In the genomic region with DNA sequence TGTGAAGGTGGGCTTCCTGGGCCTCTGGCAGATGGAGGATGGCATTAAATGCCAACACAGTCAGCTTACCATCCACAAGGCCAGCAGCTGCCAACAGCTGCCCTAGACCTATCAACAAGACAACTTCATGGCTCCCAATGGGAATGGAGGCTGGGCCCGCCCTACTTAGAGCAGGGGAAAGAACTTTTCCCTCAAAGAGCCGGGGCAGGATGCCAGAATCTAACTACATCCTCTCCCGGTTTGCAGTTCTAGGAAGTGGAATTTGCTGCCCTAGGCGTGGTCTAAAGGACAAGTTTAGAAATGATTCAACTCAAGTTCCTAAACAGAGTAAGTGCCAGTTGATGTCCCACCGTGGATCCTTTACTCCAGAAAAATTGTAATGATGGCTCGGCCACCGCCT, we compare ENCODE assay signal across 18 cellular contexts. TPM values are rescaled to one million over a fixed set of nuclear protein-coding genes. Genes with fewer than 3 reads are reported as not detected.
DNase-seq lines count a peak whose midpoint lies in the region; FAIRE-seq and TF ChIP-seq lines count a peak whose summit lies in the region.
"Had no signal": no experiment of that assay in that cellular context is flagged by ENCODE, and none has a peak within 500 bp of the region (broad histone marks: within the 10 kb centered on the region; RNA-seq: fewer than 3 reads in every experiment).

No MANE protein-coding gene starts in this region.

- intact Hi-C loops in left ventricle myocardium inferior (cut with micrococcal nuclease), result no loop called here
- intact Hi-C loops in spleen (cut with DNase I; ENCODE audit: low total_unique reads), result no loop called here

- no peaks in the 10 kb centered on the region for H3K9me3 ChIP-seq in left ventricle myocardium inferior (replicated peaks)
- H3K9me3 ChIP-seq in spleen, result no peaks in the 10 kb centered on the region
- H3K9me3 ChIP-seq: BLaER1 treated with 17β-estradiol and CSF1 and Interleukin-3, amounts not matched to agents 10 nM and 100 nM; upper lobe of right lung had no signal

- H3K4me1 ChIP-seq in left ventricle myocardium inferior, result peaks cover 55% of the 10 kb centered on the region
- H3K4me1 ChIP-seq in spleen, result peaks cover 0 to 14% (median 1%) of the 10 kb centered on the region in 6 donors
- H3K4me1 ChIP-seq: upper lobe of right lung had no signal

- peak overlapping the region; percentile 82 for H3K27ac ChIP-seq in left ventricle myocardium inferior (replicated peaks)
- H3K27ac ChIP-seq in spleen, result peak overlapping the region in 7 of 8 donors; percentile 22 to 68 (median 49)
- H3K27ac ChIP-seq: BLaER1 treated with 17β-estradiol and CSF1 and Interleukin-3, amounts not matched to agents 10 nM and 100 nM; upper lobe of right lung had no signal

- no peak for TF ChIP-seq POLR2A in spleen (IDR thresholded peaks at IDR 0.05)

- in situ Hi-C loops in G401 (cut with HindIII; ENCODE audit: low sequenced_read_pairs), result no loop called here

- H3K4me3 ChIP-seq in left ventricle myocardium inferior (peak overlapping the region; percentile 7), spleen (no peak overlapping the region)
- H3K4me3 ChIP-seq: BLaER1 treated with 17β-estradiol and CSF1 and Interleukin-3, amounts not matched to agents 10 nM and 100 nM; upper lobe of right lung had no signal

- H3K36me3 ChIP-seq in left ventricle myocardium inferior, result peaks cover 67% of the 10 kb centered on the region
- peaks cover 6 to 77% (median 50%) of the 10 kb centered on the region in 6 donors for H3K36me3 ChIP-seq in spleen

- DNase-seq in M059J (ENCODE audit: low read depth) (peak; percentile 49), dermis blood vessel endothelial cell (peak; percentile 56), left ventricle myocardium inferior (peak; percentile 72), spleen (no peak), RCC 7860 (ENCODE audit: low spot score) (no peak), G401 (ENCODE audit: low spot score) (no peak), GM19240 (ENCODE audit: insufficient read length, low spot score) (no peak), C1 segment of cervical spinal cord (lab: John Stamatoyannopoulos, UW) (no peak)
- DNase-seq: activated B cell treated with CpG ODN at 0.5 μM for 24 hours; immature natural killer cell; stimulated activated CD4-positive, alpha-beta T cell treated with anti-CD3 and anti-CD28 coated beads, Interleukin-1b, Interleukin-23, amount 100 ng/mL, for 48 hours; upper lobe of right lung had no signal

- TF ChIP-seq CTCF in left ventricle myocardium inferior (IDR thresholded peaks at IDR 0.05; ENCODE audit: borderline replicate concordance) (no peak), spleen (IDR thresholded peaks at IDR 0.05 in 8 of 11, conservative IDR thresholded peaks at IDR 0.05 in 3 of 11) (no peak)

- H3K27me3 ChIP-seq in left ventricle myocardium inferior (ENCODE audit: low read depth) (no peaks in the 10 kb centered on the region), spleen (replicated peaks in 1 of 7) (no peaks in the 10 kb centered on the region)
- H3K27me3 ChIP-seq: BLaER1 treated with 17β-estradiol and CSF1 and Interleukin-3, amounts not matched to agents 10 nM and 100 nM; upper lobe of right lung had no signal

- 52 to 76% (median 67%) methylated on average over 7 of the region's 7 CpGs for WGBS in spleen, 5 donors

- no peak for FAIRE-seq in RCC 7860 (lab: Jason Lieb, UNC)
- FAIRE-seq: GM12891 had no signal

RNA-seq across cellular contexts. Expression of a gene that starts 13.1 kb away (rescaled TPM):
- 99.6 and 153 TPM in 2 replicates for total RNA-seq in M059J (2014; rRNA removed; shearing (Covaris generic))
- total RNA-seq in dermis blood vessel endothelial cell (81.7 and 121 TPM in 2 replicates), left ventricle myocardium inferior (70.3 TPM), spleen (10 to 100 TPM; 19.8 to 34.6 (median 30.7) TPM)
- polyA plus RNA-seq in spleen, result 10 to 100 TPM in 1 of 3 donors, 1 to 10 TPM in 2; 5.2 to 13.3 (median 8.3) TPM
- total RNA-seq in G401 (2014; rRNA removed; shearing (Covaris generic)), result 93.8 and 107 TPM in 2 replicates

RNA-seq across cellular contexts. Expression of a gene that starts 16.7 kb away (rescaled TPM):
- 0.91 and 3.9 TPM in 2 replicates for total RNA-seq in M059J (2014; rRNA removed; shearing (Covaris generic))
- total RNA-seq in dermis blood vessel endothelial cell, result 3.4 and 37.6 TPM in 2 replicates
- total RNA-seq in left ventricle myocardium inferior, result 83.3 TPM
- total RNA-seq in spleen, result 10 to 100 TPM in 2 of 7 donors, 1 to 10 TPM in 5; 4.2 to 12.5 (median 6.5) TPM
- polyA plus RNA-seq in spleen, result 1 to 10 TPM; 2.8 to 6.2 (median 5.3) TPM
- total RNA-seq in G401 (2014; rRNA removed; shearing (Covaris generic)), result 0.44 and 5.1 TPM in 2 replicates

RNA-seq across cellular contexts. Expression of a gene that starts 21.3 kb away (rescaled TPM):
- total RNA-seq in M059J (2014; rRNA removed; shearing (Covaris generic)), result not detected in 2 replicates
- total RNA-seq in dermis blood vessel endothelial cell, result not detected in 2 replicates
- not detected for total RNA-seq in left ventricle myocardium inferior
- not detected for total RNA-seq in spleen
- not detected for polyA plus RNA-seq in spleen
- total RNA-seq in G401 (2014; rRNA removed; shearing (Covaris generic)), result not detected in 2 replicates
- total RNA-seq: activated B cell treated with CpG ODN at 0.5 μM for 24 hours; activated naive CD4-positive, alpha-beta T cell treated with anti-CD3 and anti-CD28 coated beads, Interleukin-2, amount 50 U/mL, for 72 hours; Daoy; HT1080; posterior vena cava; upper lobe of right lung had no signal
- polyA plus RNA-seq: immature natural killer cell had no signal

RNA-seq across cellular contexts. Expression of a gene that starts 23.2 kb away (rescaled TPM):
- 135 and 162 TPM in 2 replicates for total RNA-seq in M059J (2014; rRNA removed; shearing (Covaris generic))
- 124 and 146 TPM in 2 replicates for total RNA-seq in dermis blood vessel endothelial cell
- 250 TPM for total RNA-seq in left ventricle myocardium inferior
- 100 to 1,000 TPM; 106 to 424 (median 304) TPM for total RNA-seq in spleen
- 1,000 to 10,000 TPM in 2 of 3 donors, 100 to 1,000 TPM in 1; 500 to 1,105 (median 1,034) TPM for polyA plus RNA-seq in spleen
- 286 and 296 TPM in 2 replicates for total RNA-seq in G401 (2014; rRNA removed; shearing (Covaris generic))

RNA-seq across cellular contexts. Expression of a gene that starts 38.3 kb away (rescaled TPM):
- 3.5 and 9.1 TPM in 2 replicates for total RNA-seq in M059J (2014; rRNA removed; shearing (Covaris generic))
- total RNA-seq in dermis blood vessel endothelial cell (2.2 and 2.8 TPM in 2 replicates), left ventricle myocardium inferior (4.8 TPM), spleen (10 to 100 TPM in 6 of 7 donors, 1 to 10 TPM in 1; 7.1 to 26.6 (median 12.9) TPM)
- polyA plus RNA-seq in spleen, result 1 to 10 TPM; 2.1 to 5.7 (median 2.5) TPM
- total RNA-seq in G401 (2014; rRNA removed; shearing (Covaris generic)), result 3.3 and 4.5 TPM in 2 replicates

Comparison
In these comparisons a context has a peak if more than half of its experiments do, and no peak if none do; other contexts are left out.
1. DNase-seq: peak in M059J (single experiment), dermis blood vessel endothelial cell (single experiment) and left ventricle myocardium inferior (single experiment); none in spleen (single experiment), RCC 7860 (single experiment), G401 (single experiment), GM19240 (single experiment) and C1 segment of cervical spinal cord (0 of 14).